Comparison of ENCODE assay signal across 7 cellular contexts in the genomic region with DNA sequence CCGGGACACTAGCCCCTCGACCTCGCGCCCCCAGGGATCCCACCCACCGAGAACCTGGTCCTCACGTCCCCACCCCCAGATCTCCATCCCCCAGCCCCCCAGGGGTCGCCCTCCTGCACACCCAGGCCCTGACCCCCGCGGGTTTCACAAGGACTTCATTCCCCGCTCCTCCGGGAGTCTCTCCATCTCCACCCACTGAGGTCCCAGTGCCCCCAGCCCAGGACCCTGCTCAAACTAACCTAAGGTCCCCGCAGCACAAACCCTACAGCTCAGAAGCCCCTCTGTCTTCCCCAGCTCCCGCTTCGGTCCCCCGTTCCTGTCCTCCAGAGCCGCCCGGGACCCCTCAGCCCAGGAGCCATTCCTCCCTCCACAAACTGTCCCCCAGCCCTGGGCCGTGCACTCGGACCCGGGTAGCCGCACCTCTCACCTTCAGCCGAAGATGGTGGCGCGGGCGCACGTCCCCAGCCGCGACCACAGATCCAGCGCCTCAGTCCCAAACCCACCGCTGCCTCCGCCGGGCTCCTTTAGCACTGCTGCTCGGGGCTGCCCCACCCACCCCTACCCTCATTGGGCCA. TPM values are rescaled to one million over a fixed set of nuclear protein-coding genes. Genes with fewer than 3 reads are reported as not detected.
DNase-seq lines count a peak whose midpoint lies in the region; ATAC-seq and TF ChIP-seq lines count a peak whose summit lies in the region.

A gene (minus strand): TSS at position 499 of the 575 bp plus-strand sequence. CDS start 7,479 bp downstream, outside the sequence.

- TF ChIP-seq CTCF in HEK293 (tag by site-specific recombination; IDR thresholded peaks at IDR 0.05) (peak; percentile 68), heart right ventricle (IDR thresholded peaks at IDR 0.05) (peak in 3 of 9 donors; percentile 20 to 33 (median 32)), retinal pigment epithelial cell (conservative IDR thresholded peaks at IDR 0.05; ENCODE audit: low read depth, low read length) (peak; percentile 26)

- ATAC-seq in heart right ventricle = peak in 1 of 8 donors; percentile 12

- POLR2A ChIA-PET in HEK293 (lab: Yijun Ruan, JAX) = interaction anchor here (0.6 to 2.9 kb wide), 23 partner anchors 8 to 1885 kb away, joined by 3 to 18 read pairs (median 3); a partner anchor contains a TSS

- peaks cover 0 to 75% (median 0%) of the 10 kb centered on the region in 7 donors for H3K27me3 ChIP-seq in heart right ventricle

- no peaks in the 10 kb centered on the region; a peak in 1 of 3 replicates for H3K36me3 ChIP-seq in HEK293 (ENCODE audit: control insufficient read depth in 2 of 2, insufficient read depth in 1 of 2, low read length in 2 of 2)
- H3K36me3 ChIP-seq in heart right ventricle = no peaks in the 10 kb centered on the region

- H3K4me1 ChIP-seq in HEK293 (ENCODE audit: control insufficient read depth, insufficient read depth, low read length) (peaks cover 22% of the 10 kb centered on the region), heart right ventricle (peaks cover 5 to 48% (median 25%) of the 10 kb centered on the region in 9 donors)

- CTCF ChIA-PET in HEK293 (lab: Yijun Ruan, JAX) = interaction anchor here (0.5 to 1.1 kb wide), 3 partner anchors 24 to 178 kb away, joined by 3 to 4 read pairs (median 4); no protein-coding TSS in a partner anchor

- no peaks in the 10 kb centered on the region for H3K36me3 Mint-ChIP-seq in activated T-helper 1 cell treated with anti-CD3 and anti-CD28 coated beads, Interleukin-12 subunit alpha, Interleukin-12 subunit beta, Interleukin-2, Interleukin-4 antibody, amounts not matched to agents 30 ng/mL and 10 ng/mL and 1 ng/mL, durations not matched to agents 14 hours and 24 hours and 36 hours (ENCODE audit: low read depth)

- peaks cover 52% of the 10 kb centered on the region for H3K27me3 Mint-ChIP-seq in activated T-helper 1 cell treated with anti-CD3 and anti-CD28 coated beads, Interleukin-12 subunit alpha, Interleukin-12 subunit beta, Interleukin-2, Interleukin-4 antibody, amounts not matched to agents 30 ng/mL and 10 ng/mL and 1 ng/mL, durations not matched to agents 14 hours and 24 hours and 36 hours (ENCODE audit: insufficient read depth)

- H3K4me3 ChIP-seq in HEK293 (ENCODE audit: low read depth, low read length) (peak within 1 kb of the TSS; percentile 92), heart right ventricle (peak within 1 kb of the TSS; percentile 75 to 98 (median 90)), retinal pigment epithelial cell (ENCODE audit: low read length) (peak within 1 kb of the TSS; percentile 97)

- no peaks in the 10 kb centered on the region for H3K9me3 Mint-ChIP-seq in activated T-helper 1 cell treated with anti-CD3 and anti-CD28 coated beads, Interleukin-12 subunit alpha, Interleukin-12 subunit beta, Interleukin-2, Interleukin-4 antibody, amounts not matched to agents 30 ng/mL and 10 ng/mL and 1 ng/mL, durations not matched to agents 14 hours and 24 hours and 36 hours

- H3K27ac Mint-ChIP-seq in activated T-helper 1 cell treated with anti-CD3 and anti-CD28 coated beads, Interleukin-12 subunit alpha, Interleukin-12 subunit beta, Interleukin-2, Interleukin-4 antibody, amounts not matched to agents 30 ng/mL and 10 ng/mL and 1 ng/mL, durations not matched to agents 14 hours and 24 hours and 36 hours = peak within 1 kb of the TSS; percentile 81

- intact Hi-C loops in activated T-helper 1 cell treated with anti-CD3 and anti-CD28 coated beads, Interleukin-12 subunit alpha, Interleukin-12 subunit beta, Interleukin-2, Interleukin-4 antibody, amounts not matched to agents 30 ng/mL and 10 ng/mL and 1 ng/mL, durations not matched to agents 14 hours and 24 hours and 36 hours (cut with micrococcal nuclease) = loop anchor here (1.0 to 2.0 kb wide), 3 partner anchors 195 to 390 kb away; a partner anchor contains a TSS
- intact Hi-C loops in heart right ventricle (cut with DNase I) = loop anchor here in 1 of 10 donors (10.0 kb wide), 1 partner anchor 114 kb away; a partner anchor contains a TSS

- peak within 1 kb of the TSS; percentile 92 for H3K4me3 Mint-ChIP-seq in activated T-helper 1 cell treated with anti-CD3 and anti-CD28 coated beads, Interleukin-12 subunit alpha, Interleukin-12 subunit beta, Interleukin-2, Interleukin-4 antibody, amounts not matched to agents 30 ng/mL and 10 ng/mL and 1 ng/mL, durations not matched to agents 14 hours and 24 hours and 36 hours

- H3K4me1 Mint-ChIP-seq in activated T-helper 1 cell treated with anti-CD3 and anti-CD28 coated beads, Interleukin-12 subunit alpha, Interleukin-12 subunit beta, Interleukin-2, Interleukin-4 antibody, amounts not matched to agents 30 ng/mL and 10 ng/mL and 1 ng/mL, durations not matched to agents 14 hours and 24 hours and 36 hours (ENCODE audit: low read depth) = peaks cover 18% of the 10 kb centered on the region

- 0% methylated on average over 32 to 33 of the region's 33 CpGs for WGBS in heart right ventricle, 2 donors

- no peaks in the 10 kb centered on the region for H3K9me3 ChIP-seq in HEK293 (ENCODE audit: control insufficient read depth, insufficient read depth, low read depth, low read length)
- no peaks in the 10 kb centered on the region for H3K9me3 ChIP-seq in heart right ventricle

- DNase-seq in activated T-helper 1 cell treated with anti-CD3 and anti-CD28 coated beads, Interleukin-12 subunit alpha, Interleukin-12 subunit beta, Interleukin-2, Interleukin-4 antibody, amounts not matched to agents 30 ng/mL and 10 ng/mL and 1 ng/mL, durations not matched to agents 14 hours and 24 hours and 36 hours (ENCODE audit: low spot score) = no peak
- DNase-seq in heart right ventricle (no peak), retinal pigment epithelial cell (ENCODE audit: low read depth) (no peak), activated gamma-delta T cell (lab: John Stamatoyannopoulos, UW) (no peak), NCI-H1092 treated with DMSO at 0.1 percent for 48 hours (lab: John Stamatoyannopoulos, UW) (no peak)
- DNase-seq in activated CD4-positive, CD25-positive, alpha-beta regulatory T cell (lab: John Stamatoyannopoulos, UW) = no peak

- peak within 1 kb of the TSS; percentile 93 for H3K27ac ChIP-seq in HEK293 (ENCODE audit: extremely low read depth, low read depth, low read length)
- peak within 1 kb of the TSS; percentile 79 to 94 (median 86) for H3K27ac ChIP-seq in heart right ventricle

TF ChIP-seq in HEK293, 187 proteins besides CTCF, POLR2A, EP300 and RAD21 (continues in another document):
- TF ChIP-seq KLF9 (tag by site-specific recombination; IDR thresholded peaks at IDR 0.05; ENCODE audit: low read depth) (peak; percentile 74), ZXDB (tag by site-specific recombination; IDR thresholded peaks at IDR 0.05) (peak; percentile 23), ZBTB7A (tag by site-specific recombination; IDR thresholded peaks at IDR 0.05; ENCODE audit: low read depth) (0 out of 2 replicates have a peak, but pooled peaks have one; percentile 69), ZNF366 (tag by site-specific recombination; conservative IDR thresholded peaks at IDR 0.05) (0 out of 2 replicates have a peak, but pooled peaks have one; percentile 17), ZNF830 (tag by site-specific recombination; IDR thresholded peaks at IDR 0.05; ENCODE audit: low read depth) (no peak), KLF16 (tag by site-specific recombination; IDR thresholded peaks at IDR 0.05) (peak; percentile 52; the same call in 1 of the 2 replicates), BCL11A (tag by site-specific recombination; IDR thresholded peaks at IDR 0.05; ENCODE audit: low read depth) (no peak), YY2 (tag by site-specific recombination; IDR thresholded peaks at IDR 0.05) (peak; percentile 45; the same call in 1 of the 2 replicates), SP7 (tag by site-specific recombination; IDR thresholded peaks at IDR 0.05) (peak; percentile 52), ZNF223 (tag by site-specific recombination; IDR thresholded peaks at IDR 0.05) (peak; percentile 66), ZNF341 (tag by site-specific recombination; IDR thresholded peaks at IDR 0.05; ENCODE audit: low read depth) (no peak), ZNF239 (tag by site-specific recombination; IDR thresholded peaks at IDR 0.05) (0 out of 2 replicates have a peak, but pooled peaks have one; percentile 62), ZNF423 (tag by site-specific recombination; IDR thresholded peaks at IDR 0.05) (0 out of 2 replicates have a peak, but pooled peaks have one; percentile 11), GLIS1 (tag by site-specific recombination; IDR thresholded peaks at IDR 0.05) (peak; percentile 75), ZNF2 (tag by site-specific recombination; IDR thresholded peaks at IDR 0.05) (0 out of 2 replicates have a peak, but pooled peaks have one; percentile 59), ZBTB1 (tag by site-specific recombination; IDR thresholded peaks at IDR 0.05) (no peak)
- TF ChIP-seq, protein P1, sequence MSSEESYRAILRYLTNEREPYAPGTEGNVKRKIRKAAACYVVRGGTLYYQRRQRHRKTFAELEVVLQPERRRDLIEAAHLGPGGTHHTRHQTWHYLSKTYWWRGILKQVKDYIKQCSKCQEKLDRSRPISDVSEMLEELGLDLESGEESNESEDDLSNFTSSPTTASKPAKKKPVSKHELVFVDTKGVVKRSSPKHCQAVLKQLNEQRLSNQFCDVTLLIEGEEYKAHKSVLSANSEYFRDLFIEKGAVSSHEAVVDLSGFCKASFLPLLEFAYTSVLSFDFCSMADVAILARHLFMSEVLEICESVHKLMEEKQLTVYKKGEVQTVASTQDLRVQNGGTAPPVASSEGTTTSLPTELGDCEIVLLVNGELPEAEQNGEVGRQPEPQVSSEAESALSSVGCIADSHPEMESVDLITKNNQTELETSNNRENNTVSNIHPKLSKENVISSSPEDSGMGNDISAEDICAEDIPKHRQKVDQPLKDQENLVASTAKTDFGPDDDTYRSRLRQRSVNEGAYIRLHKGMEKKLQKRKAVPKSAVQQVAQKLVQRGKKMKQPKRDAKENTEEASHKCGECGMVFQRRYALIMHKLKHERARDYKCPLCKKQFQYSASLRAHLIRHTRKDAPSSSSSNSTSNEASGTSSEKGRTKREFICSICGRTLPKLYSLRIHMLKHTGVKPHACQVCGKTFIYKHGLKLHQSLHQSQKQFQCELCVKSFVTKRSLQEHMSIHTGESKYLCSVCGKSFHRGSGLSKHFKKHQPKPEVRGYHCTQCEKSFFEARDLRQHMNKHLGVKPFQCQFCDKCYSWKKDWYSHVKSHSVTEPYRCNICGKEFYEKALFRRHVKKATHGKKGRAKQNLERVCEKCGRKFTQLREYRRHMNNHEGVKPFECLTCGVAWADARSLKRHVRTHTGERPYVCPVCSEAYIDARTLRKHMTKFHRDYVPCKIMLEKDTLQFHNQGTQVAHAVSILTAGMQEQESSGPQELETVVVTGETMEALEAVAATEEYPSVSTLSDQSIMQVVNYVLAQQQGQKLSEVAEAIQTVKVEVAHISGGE (tag by site-specific recombination; conservative IDR thresholded peaks at IDR 0.05; ENCODE audit: low read depth) = no peak; the same call in 1 of the 2 replicates

RNA-seq across cellular contexts. Expression of the gene that starts here (rescaled TPM):
- 13.2 and 15.3 TPM in 2 replicates for total RNA-seq in activated T-helper 1 cell treated with anti-CD3 and anti-CD28 coated beads, Interleukin-12 subunit alpha, Interleukin-12 subunit beta, Interleukin-2, Interleukin-4 antibody, amounts not matched to agents 30 ng/mL and 10 ng/mL and 1 ng/mL, durations not matched to agents 14 hours and 24 hours and 36 hours
- 10 to 100 TPM; 16.1 to 61.0 (median 39.9) TPM for total RNA-seq in heart right ventricle
- 10 to 100 TPM; 10.3 to 14.3 TPM for polyA plus RNA-seq in heart right ventricle
